8 cellular contexts compared by ENCODE assay signal in the genomic region with DNA sequence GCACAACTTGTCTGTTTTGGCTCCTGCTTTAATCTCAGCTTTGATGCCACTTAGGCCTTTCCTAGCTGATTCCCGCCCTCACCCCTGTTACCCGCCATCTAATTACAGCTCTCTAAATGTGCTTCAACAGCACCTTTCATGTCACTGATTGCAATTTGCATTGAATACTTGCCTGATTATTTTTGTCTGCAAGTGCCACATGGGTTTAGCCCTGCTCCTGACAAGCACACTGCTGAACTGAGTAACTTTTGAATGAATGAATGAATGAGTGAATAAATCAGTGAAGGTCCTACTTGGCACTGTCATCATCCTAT. TPM values are rescaled to one million over a fixed set of nuclear protein-coding genes. Genes with fewer than 3 reads are reported as not detected.
DNase-seq lines count a peak whose midpoint lies in the region; ATAC-seq and TF ChIP-seq lines count a peak whose summit lies in the region.

No MANE protein-coding gene starts in this region.

- no peaks in the 10 kb centered on the region for H3K9me3 Mint-ChIP-seq in activated CD4-positive, alpha-beta T cell treated with anti-CD3 and anti-CD28 coated beads, Interleukin-2, amount 10 ng/mL, durations not matched to agents 7 days and 5 days
- H3K9me3 Mint-ChIP-seq in activated B cell treated with CpG ODN at 0.5 μM for 24 hours, result no peaks in the 10 kb centered on the region

- H3K9me3 ChIP-seq in iPS-18c (ENCODE audit: control insufficient read depth, insufficient read depth, low read length), result no peaks in the 10 kb centered on the region
- H3K9me3 ChIP-seq in testis, result no peaks in the 10 kb centered on the region

- TF ChIP-seq CTCF in activated B cell treated with CpG ODN at 0.5 μM for 24 hours (IDR thresholded peaks at IDR 0.05) (no peak), testis (IDR thresholded peaks at IDR 0.05) (no peak)

- peaks cover 13% of the 10 kb centered on the region for H3K4me1 ChIP-seq in testis

- H3K27me3 ChIP-seq in testis, result no peaks in the 10 kb centered on the region

- no peak for DNase-seq in activated CD4-positive, alpha-beta T cell treated with anti-CD3 and anti-CD28 coated beads, Interleukin-2, amount 10 ng/mL, durations not matched to agents 7 days and 5 days
- DNase-seq in activated CD4-positive, alpha-beta T cell treated with anti-CD3 and anti-CD28 coated beads for 48 hours, result no peak
- no peak for DNase-seq in activated B cell treated with CpG ODN at 0.5 μM for 24 hours
- DNase-seq in testis, result no peak
- DNase-seq in left colon, result no peak

- peak overlapping the region; percentile 47 for H3K27ac Mint-ChIP-seq in activated CD4-positive, alpha-beta T cell treated with anti-CD3 and anti-CD28 coated beads, Interleukin-2, amount 10 ng/mL, durations not matched to agents 7 days and 5 days
- H3K27ac Mint-ChIP-seq in activated B cell treated with CpG ODN at 0.5 μM for 24 hours, result no peak overlapping the region

- no peak for ATAC-seq in activated B cell treated with CpG ODN at 0.5 μM for 24 hours (ENCODE audit: low read depth)
- no peak for ATAC-seq in GM19397 (IDR thresholded peaks at IDR 0.05; ENCODE audit: unreplicated experiment)
- ATAC-seq in HG03442 (IDR thresholded peaks at IDR 0.05; ENCODE audit: unreplicated experiment), result no peak
- ATAC-seq in left colon, result no peak

- H3K27ac ChIP-seq in testis, result no peak overlapping the region

- H3K4me1 Mint-ChIP-seq in activated CD4-positive, alpha-beta T cell treated with anti-CD3 and anti-CD28 coated beads, Interleukin-2, amount 10 ng/mL, durations not matched to agents 7 days and 5 days, result peaks cover 20% of the 10 kb centered on the region
- peaks cover 17% of the 10 kb centered on the region for H3K4me1 Mint-ChIP-seq in activated B cell treated with CpG ODN at 0.5 μM for 24 hours

- intact Hi-C loops in activated B cell treated with CpG ODN at 0.5 μM for 24 hours (cut with micrococcal nuclease), result loop anchor here (2.0 kb wide), 1 partner anchor 193 kb away; the partner anchor contains the start of gene NUS1
- intact Hi-C loops in testis (cut with DNase I; ENCODE audit: low total_unique reads), result no loop called here
- intact Hi-C loops in left colon (cut with DNase I, micrococcal nuclease), result no loop called here

- H3K4me3 Mint-ChIP-seq in activated CD4-positive, alpha-beta T cell treated with anti-CD3 and anti-CD28 coated beads, Interleukin-2, amount 10 ng/mL, durations not matched to agents 7 days and 5 days, result peak overlapping the region; percentile 68
- H3K4me3 Mint-ChIP-seq in activated B cell treated with CpG ODN at 0.5 μM for 24 hours, result peak overlapping the region; percentile 79

- TF ChIP-seq POLR2A in testis (IDR thresholded peaks at IDR 0.05), result no peak

- WGBS in testis, 2 donors, result 26 to 29% methylated on average over 2 of the region's 2 CpGs

- peaks cover 59% of the 10 kb centered on the region for H3K27me3 Mint-ChIP-seq in activated CD4-positive, alpha-beta T cell treated with anti-CD3 and anti-CD28 coated beads, Interleukin-2, amount 10 ng/mL, durations not matched to agents 7 days and 5 days
- peaks cover 36% of the 10 kb centered on the region for H3K27me3 Mint-ChIP-seq in activated B cell treated with CpG ODN at 0.5 μM for 24 hours

- CTCF ChIA-PET in activated CD4-positive, alpha-beta T cell treated with anti-CD3 and anti-CD28 coated beads, Interleukin-2, amount 10 ng/mL, durations not matched to agents 7 days and 5 days (lab: Charles Lee), result interaction anchor here (1.1 kb wide), 1 partner anchor 17 kb away, joined by 4 read pairs; no protein-coding TSS in a partner anchor
- CTCF ChIA-PET in activated B cell treated with CpG ODN at 0.5 μM for 24 hours (lab: Charles Lee), result no interaction called here

- H3K4me3 ChIP-seq in iPS-18c (ENCODE audit: insufficient read depth, low read depth, low read length) (peak overlapping the region; percentile 73; the same call in 1 of the 2 replicates), testis (peak overlapping the region; percentile 71 to 75)

- no peaks in the 10 kb centered on the region for H3K36me3 Mint-ChIP-seq in activated CD4-positive, alpha-beta T cell treated with anti-CD3 and anti-CD28 coated beads, Interleukin-2, amount 10 ng/mL, durations not matched to agents 7 days and 5 days (ENCODE audit: low read depth)
- H3K36me3 Mint-ChIP-seq in activated B cell treated with CpG ODN at 0.5 μM for 24 hours (ENCODE audit: low read depth), result no peaks in the 10 kb centered on the region

- POLR2A ChIA-PET in activated CD4-positive, alpha-beta T cell treated with anti-CD3 and anti-CD28 coated beads, Interleukin-2, amount 10 ng/mL, durations not matched to agents 7 days and 5 days (lab: Charles Lee), result interaction anchor here (0.9 kb wide), 1 partner anchor 120 kb away, joined by 3 read pairs; the partner anchor contains the start of gene GOPC
- POLR2A ChIA-PET in activated B cell treated with CpG ODN at 0.5 μM for 24 hours (lab: Charles Lee), result no interaction called here

- no peaks in the 10 kb centered on the region for H3K36me3 ChIP-seq in testis (ENCODE audit: low read depth, missing control alignments)

RNA-seq across cellular contexts. Expression of gene DCBLD1, which starts 0.6 kb away (rescaled TPM):
- 1 to 10 TPM; 3.7 to 5.1 TPM for total RNA-seq in activated CD4-positive, alpha-beta T cell treated with anti-CD3 and anti-CD28 coated beads, Interleukin-2, amount 10 ng/mL, durations not matched to agents 7 days and 5 days
- total RNA-seq in activated B cell treated with CpG ODN at 0.5 μM for 24 hours, result 0.15 and 0.31 TPM in 2 replicates
- 10 to 100 TPM; 16.7 to 22.2 TPM for total RNA-seq in testis
- 16.6 TPM for polyA plus RNA-seq in testis (ENCODE audit: insufficient read depth, low read depth, low replicate concordance)
- 10 to 100 TPM; 14.5 to 17.1 TPM for total RNA-seq in left colon

RNA-seq across cellular contexts. Expression of gene ROS1, which starts 56.1 kb away (rescaled TPM):
- total RNA-seq in activated CD4-positive, alpha-beta T cell treated with anti-CD3 and anti-CD28 coated beads, Interleukin-2, amount 10 ng/mL, durations not matched to agents 7 days and 5 days, result not detected
- not detected in 2 replicates for total RNA-seq in activated B cell treated with CpG ODN at 0.5 μM for 24 hours
- 1 to 10 TPM; 1.1 to 1.3 TPM for total RNA-seq in testis
- polyA plus RNA-seq in testis (ENCODE audit: insufficient read depth, low read depth, low replicate concordance), result 0.58 TPM
- total RNA-seq in left colon, result 1 to 10 TPM; 1.7 to 2.6 TPM
